Comparison of ENCODE assay signal across 18 cellular contexts in the genomic region with DNA sequence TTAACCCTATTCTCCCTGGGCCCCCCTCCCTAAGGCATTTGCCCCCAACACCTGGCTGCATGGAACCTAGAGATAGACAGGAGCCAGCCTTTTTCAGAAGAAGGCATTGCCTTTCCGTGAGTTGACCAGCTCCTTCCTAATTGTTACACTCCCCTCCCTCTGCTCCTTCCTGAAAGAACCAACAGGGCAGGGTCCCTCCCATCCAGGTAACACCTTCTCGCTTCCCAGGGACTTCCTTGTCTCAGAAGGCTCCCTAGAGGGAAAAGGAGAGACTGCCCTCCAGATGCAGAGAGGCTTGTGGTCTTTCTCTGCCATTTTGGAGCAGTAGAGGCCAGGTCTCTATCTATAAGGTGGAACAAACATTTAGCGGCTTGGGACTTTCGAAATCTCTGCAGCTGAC.
"Had no signal": no experiment of that assay in that cellular context is flagged by ENCODE, and none has a peak within 500 bp of the region (broad histone marks: within the 10 kb centered on the region; RNA-seq: fewer than 3 reads in every experiment).

No MANE protein-coding gene starts in this region.

- H3K4me3 Mint-ChIP-seq: activated CD4-positive, alpha-beta T cell treated with anti-CD3 and anti-CD28 coated beads, Interleukin-2, amount 10 ng/mL, durations not matched to agents 24 days and 14 days; activated naive CD8-positive, alpha-beta T cell; activated T-cell treated with anti-CD3 and anti-CD28 coated beads, Interleukin-2, amount 50 U/mL, for 72 hours; T-helper 2 cell treated with Interferon-gamma antibody and Interleukin-4, amounts not matched to agents 5 μg/mL and 100 μg/mL, for 36 hours had no signal

- H3K27me3 ChIP-seq: body of pancreas, right lobe of liver, thyroid gland, uterus had no signal

- H3K4me3 ChIP-seq: body of pancreas, prostate gland, right lobe of liver, thyroid gland, uterus had no signal

- H3K4me1 Mint-ChIP-seq: activated CD4-positive, alpha-beta T cell treated with anti-CD3 and anti-CD28 coated beads, Interleukin-2, amount 10 ng/mL, durations not matched to agents 24 days and 14 days had no signal

- H3K9me3 Mint-ChIP-seq: activated CD4-positive, alpha-beta T cell treated with anti-CD3 and anti-CD28 coated beads, Interleukin-2, amount 10 ng/mL, durations not matched to agents 24 days and 14 days; activated T-cell treated with anti-CD3 and anti-CD28 coated beads, Interleukin-2, amount 50 U/mL, for 72 hours; T-helper 2 cell treated with Interferon-gamma antibody and Interleukin-4, amounts not matched to agents 5 μg/mL and 100 μg/mL, for 36 hours had no signal

- FAIRE-seq: frontal cortex, keratinocyte had no signal

- H3K9me3 ChIP-seq: body of pancreas, prostate gland, right lobe of liver, thyroid gland, uterus had no signal

- DNase-seq: activated CD4-positive, alpha-beta T cell treated with anti-CD3 and anti-CD28 coated beads, Interleukin-2, amount 10 ng/mL, durations not matched to agents 24 days and 14 days; activated CD4-positive, CD25-positive, alpha-beta regulatory T cell; activated CD8-positive, alpha-beta memory T cell treated with anti-CD3 and anti-CD28 coated beads, Interleukin-2, amount 50 U/mL, for 48 hours; activated gamma-delta T cell; activated T-cell treated with anti-CD3 and anti-CD28 coated beads, Interleukin-2, amount 50 U/mL, for 72 hours; amygdala; effector memory CD4-positive, alpha-beta T cell; right lobe of liver; stimulated activated CD4-positive, alpha-beta T cell treated with anti-CD3 and anti-CD28 coated beads, Interleukin-1b, Interleukin-23, amount 100 ng/mL, for 48 hours; thyroid gland; uterus had no signal

- H3K36me3 Mint-ChIP-seq: activated naive CD8-positive, alpha-beta T cell had no signal

- ATAC-seq: activated T-cell treated with anti-CD3 and anti-CD28 coated beads, Interleukin-2, amount 50 U/mL, for 72 hours; body of pancreas had no signal

- H3K27me3 Mint-ChIP-seq: activated naive CD8-positive, alpha-beta T cell had no signal

- H3K36me3 ChIP-seq: prostate gland, right lobe of liver, thyroid gland, uterus had no signal

- H3K4me1 ChIP-seq: prostate gland, right lobe of liver had no signal

- H3K27ac Mint-ChIP-seq: activated CD4-positive, alpha-beta T cell treated with anti-CD3 and anti-CD28 coated beads, Interleukin-2, amount 10 ng/mL, durations not matched to agents 24 days and 14 days; activated naive CD8-positive, alpha-beta T cell; activated T-cell treated with anti-CD3 and anti-CD28 coated beads, Interleukin-2, amount 50 U/mL, for 72 hours; T-helper 2 cell treated with Interferon-gamma antibody and Interleukin-4, amounts not matched to agents 5 μg/mL and 100 μg/mL, for 36 hours had no signal

- H3K27ac ChIP-seq: epithelial cell of prostate, prostate gland, right lobe of liver, thyroid gland had no signal
